ENCODE assay signal across 20 cellular contexts in the genomic region with DNA sequence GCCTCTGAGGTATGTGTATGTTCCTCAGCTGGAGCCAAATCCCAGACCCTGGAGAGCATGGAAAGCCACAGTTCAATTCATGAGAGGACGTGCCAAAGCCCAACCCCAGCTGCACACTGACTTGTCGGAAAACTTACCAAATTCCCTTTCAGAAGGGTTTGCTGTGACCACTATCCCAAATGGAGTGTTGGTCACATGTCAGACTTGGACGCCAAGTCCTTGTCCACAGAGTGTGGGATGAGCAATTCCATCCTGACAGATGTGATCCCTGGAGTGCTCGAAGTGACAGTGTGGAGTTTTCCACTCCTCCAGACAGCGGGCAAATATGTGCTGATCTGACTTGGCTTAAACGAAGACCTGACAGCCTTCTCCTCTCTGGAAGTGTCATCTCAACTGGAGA.
DNase-seq lines count a peak whose midpoint lies in the region; ATAC-seq and TF ChIP-seq lines count a peak whose summit lies in the region.
"Had no signal": no experiment of that assay in that cellular context is flagged by ENCODE, and none has a peak within 500 bp of the region (broad histone marks: within the 10 kb centered on the region; RNA-seq: fewer than 3 reads in every experiment).

No MANE protein-coding gene starts in this region.

- H2AK5ac ChIP-seq in mesendoderm (ENCODE audit: low read length) = no peak overlapping the region

- intact Hi-C loops in thyroid gland (cut with DNase I) = no loop called here

- H3K9ac ChIP-seq in GM23248 (no peak overlapping the region), mesendoderm (ENCODE audit: low read length) (no peak overlapping the region)

- no peak for TF ChIP-seq EP300 in gastroesophageal sphincter (IDR thresholded peaks at IDR 0.05)

- H3K9me3 ChIP-seq in GM23248 (ENCODE audit: low read depth) (no peaks in the 10 kb centered on the region), gastroesophageal sphincter (no peaks in the 10 kb centered on the region), thyroid gland (no peaks in the 10 kb centered on the region)
- H3K9me3 ChIP-seq: Peyer's patch had no signal

- TF ChIP-seq CTCF in gastroesophageal sphincter (IDR thresholded peaks at IDR 0.05) = no peak
- TF ChIP-seq CTCF in thyroid gland (IDR thresholded peaks at IDR 0.05) = no peak
- TF ChIP-seq CTCF in GM13976 (IDR thresholded peaks at IDR 0.05; ENCODE audit: borderline replicate concordance, control extremely low read depth, extremely low read depth, insufficient read depth, missing control alignments) = no peak
- TF ChIP-seq CTCF in GM10266 (IDR thresholded peaks at IDR 0.05; ENCODE audit: control insufficient read depth, insufficient read depth, low read depth, missing control alignments) = no peak

- ATAC-seq in gastroesophageal sphincter (peak; percentile 82), GM21423 (IDR thresholded peaks at IDR 0.05; ENCODE audit: unreplicated experiment) (no peak)
- ATAC-seq: T-cell had no signal

- H3K27me3 ChIP-seq in GM23248 (replicated peaks; ENCODE audit: insufficient read depth) (no peaks in the 10 kb centered on the region), gastroesophageal sphincter (no peaks in the 10 kb centered on the region), mesendoderm (ENCODE audit: insufficient read depth, low read length, poor library complexity) (no peaks in the 10 kb centered on the region), thyroid gland (no peaks in the 10 kb centered on the region)
- H3K27me3 ChIP-seq: Peyer's patch had no signal

- no peaks in the 10 kb centered on the region for H3K79me2 ChIP-seq in GM23248 (ENCODE audit: insufficient read depth)
- H3K79me2 ChIP-seq in mesendoderm (ENCODE audit: control insufficient read depth, insufficient read depth, low read length) = no peaks in the 10 kb centered on the region

- DNase-seq in GM23248 (peak; percentile 39), mesendoderm (no peak), thyroid gland (peak; percentile 4 to 6), NCI-H1048 (lab: John Stamatoyannopoulos, UW) (no peak), GM13976 (ENCODE audit: low spot score) (no peak), GM10266 (ENCODE audit: extremely low spot score) (no peak)
- DNase-seq: activated B cell treated with CpG ODN at 0.5 μM for 24 hours; activated effector memory CD4-positive, alpha-beta T cell treated with anti-CD3 and anti-CD28 coated beads, Interleukin-2, amount 50 U/mL, for 16 hours; Calu3; foreskin fibroblast; GF-D8; NCI-H2029; NCI-H526 treated with DMSO at 0.1 percent for 48 hours; posterior cingulate gyrus; stimulated activated CD4-positive, alpha-beta T cell treated with anti-CD3 and anti-CD28 coated beads, Interleukin-15, amount 100 ng/mL, for 24 hours; substantia nigra; T-cell had no signal

- no peaks in the 10 kb centered on the region for H3K36me3 ChIP-seq in GM23248 (ENCODE audit: low read depth)
- H3K36me3 ChIP-seq in gastroesophageal sphincter = no peaks in the 10 kb centered on the region
- no peaks in the 10 kb centered on the region for H3K36me3 ChIP-seq in mesendoderm (ENCODE audit: control insufficient read depth, insufficient read depth, low read length)
- no peaks in the 10 kb centered on the region for H3K36me3 ChIP-seq in thyroid gland
- H3K36me3 ChIP-seq: Peyer's patch had no signal

- no peaks in the 10 kb centered on the region for H3K79me1 ChIP-seq in mesendoderm (ENCODE audit: low read length)

- WGBS in GM23248 (ENCODE audit: low coverage in 1 of 2, low lambda C conversion rate in 2 of 2, missing lambda C conversion rate in 2 of 2), 2 experiments = 8 to 19% methylated on average over 6 of the region's 6 CpGs
- 57 to 79% methylated on average over 3 of the region's 6 CpGs for WGBS in gastroesophageal sphincter (ENCODE audit: low coverage in 1 of 2), 2 donors
- no CpG with 5 or more reads among the region's 6 CpGs for WGBS in mesendoderm (ENCODE audit: extremely low coverage, insufficient coverage, low lambda C conversion rate)
- WGBS in thyroid gland, 2 donors = 59 to 80% methylated on average over 6 of the region's 6 CpGs

- H3K4ac ChIP-seq in mesendoderm (ENCODE audit: low read depth, low read length) = no peak overlapping the region

- H2BK120ac ChIP-seq in mesendoderm (ENCODE audit: low read depth, low read length) = peak overlapping the region; percentile 45

- H3K9me2 ChIP-seq in GM23248 (ENCODE audit: insufficient read depth) = no peaks in the 10 kb centered on the region

- no peaks in the 10 kb centered on the region for H4K20me1 ChIP-seq in GM23248 (ENCODE audit: insufficient read depth)

- no peak for TF ChIP-seq POLR2A in gastroesophageal sphincter (IDR thresholded peaks at IDR 0.05)
- no peak for TF ChIP-seq POLR2A in thyroid gland (IDR thresholded peaks at IDR 0.05)

- in situ Hi-C loops in GM23248 (cut with MboI) (no loop called here), GM13976 (cut with MboI; ENCODE audit: low sequenced_read_pairs, unreplicated experiment) (loop anchor here (25.0 kb wide), 1 partner anchor 679 kb away; no protein-coding TSS in a partner anchor)

- H3K4me1 ChIP-seq in GM23248 (ENCODE audit: insufficient read depth) (peaks cover 28% of the 10 kb centered on the region), gastroesophageal sphincter (peaks cover 0 to 19% (median 0%) of the 10 kb centered on the region in 3 donors), mesendoderm (ENCODE audit: control insufficient read depth, low read depth, low read length) (peaks cover 8% of the 10 kb centered on the region), thyroid gland (peaks cover 3 to 8% of the 10 kb centered on the region in 2 donors)
- H3K4me1 ChIP-seq: Peyer's patch had no signal

- no peak overlapping the region for H3K23ac ChIP-seq in mesendoderm (ENCODE audit: low read length)

- H2AFZ ChIP-seq in GM23248 = no peak overlapping the region

- no peak overlapping the region for H2BK15ac ChIP-seq in mesendoderm (replicated peaks; ENCODE audit: low read depth)

- H3K27ac ChIP-seq in GM23248 (no peak overlapping the region), gastroesophageal sphincter (peak overlapping the region in 3 of 4 donors; percentile 59 to 63 (median 60)), mesendoderm (ENCODE audit: low read depth, low read length) (no peak overlapping the region), thyroid gland (no peak overlapping the region)

- H3K4me2 ChIP-seq in GM23248 (ENCODE audit: unreplicated experiment) (peak overlapping the region; percentile 4), mesendoderm (ENCODE audit: low read length) (no peak overlapping the region)

- H3K18ac ChIP-seq in mesendoderm (ENCODE audit: low read length) = no peak overlapping the region

- H3K56ac ChIP-seq in mesendoderm (ENCODE audit: low read length) = peak overlapping the region; percentile 40

- H3F3A ChIP-seq in GM23248 (ENCODE audit: insufficient read depth) = peaks cover 14% of the 10 kb centered on the region; the same call in 1 of the 2 replicates

- H2BK5ac ChIP-seq in mesendoderm (ENCODE audit: low read length) = no peak overlapping the region

- H4K5ac ChIP-seq in mesendoderm (ENCODE audit: low read length) = no peak overlapping the region

- H3K4me3 ChIP-seq in GM23248 (no peak overlapping the region), gastroesophageal sphincter (no peak overlapping the region), mesendoderm (ENCODE audit: low read length) (no peak overlapping the region), thyroid gland (replicated peaks in 1 of 3) (no peak overlapping the region)
- H3K4me3 ChIP-seq: Peyer's patch had no signal

- no peak overlapping the region for H4K8ac ChIP-seq in mesendoderm (ENCODE audit: low read depth, low read length)

Comparison
In these comparisons a context has a peak if more than half of its experiments do, and no peak if none do; other contexts are left out.
1. DNase-seq: peak in GM23248 (single experiment) and thyroid gland (2 of 2); none in mesendoderm (single experiment), NCI-H1048 (single experiment), GM13976 (single experiment) and GM10266 (single experiment).
2. H3K27ac ChIP-seq: peak in gastroesophageal sphincter (3 of 4); none in GM23248 (single experiment), mesendoderm (single experiment) and thyroid gland (0 of 3).